In genomic region chr5:150404121-150404990, GRCh38 we compare ENCODE assay signal across 1 cellular context.
A peak's percentile ranks its signal among the peaks of the same experiment; 100 is the strongest.
TF ChIP-seq lines count a peak whose summit lies in the region.

No MANE protein-coding gene starts in this region.

TF ChIP-seq in GM12891, 5 proteins besides CTCF, POLR2A, EP300 and RAD21 (continued from another document):
- peak; percentile 51 for TF ChIP-seq POLR2AphosphoS5 (IDR thresholded peaks at IDR 0.05; ENCODE audit: low read depth, low read length)
- no peak for TF ChIP-seq PAX5 (IDR thresholded peaks at IDR 0.05; ENCODE audit: insufficient read depth, low read length, severe bottlenecking)
- TF ChIP-seq TAF1 (IDR thresholded peaks at IDR 0.05; ENCODE audit: low read depth, low read length): no peak
- peak; percentile 63; the same call in 1 of the 2 replicates for TF ChIP-seq POU2F2 (IDR thresholded peaks at IDR 0.05; ENCODE audit: low read depth, low read length)
